In the genomic region with DNA sequence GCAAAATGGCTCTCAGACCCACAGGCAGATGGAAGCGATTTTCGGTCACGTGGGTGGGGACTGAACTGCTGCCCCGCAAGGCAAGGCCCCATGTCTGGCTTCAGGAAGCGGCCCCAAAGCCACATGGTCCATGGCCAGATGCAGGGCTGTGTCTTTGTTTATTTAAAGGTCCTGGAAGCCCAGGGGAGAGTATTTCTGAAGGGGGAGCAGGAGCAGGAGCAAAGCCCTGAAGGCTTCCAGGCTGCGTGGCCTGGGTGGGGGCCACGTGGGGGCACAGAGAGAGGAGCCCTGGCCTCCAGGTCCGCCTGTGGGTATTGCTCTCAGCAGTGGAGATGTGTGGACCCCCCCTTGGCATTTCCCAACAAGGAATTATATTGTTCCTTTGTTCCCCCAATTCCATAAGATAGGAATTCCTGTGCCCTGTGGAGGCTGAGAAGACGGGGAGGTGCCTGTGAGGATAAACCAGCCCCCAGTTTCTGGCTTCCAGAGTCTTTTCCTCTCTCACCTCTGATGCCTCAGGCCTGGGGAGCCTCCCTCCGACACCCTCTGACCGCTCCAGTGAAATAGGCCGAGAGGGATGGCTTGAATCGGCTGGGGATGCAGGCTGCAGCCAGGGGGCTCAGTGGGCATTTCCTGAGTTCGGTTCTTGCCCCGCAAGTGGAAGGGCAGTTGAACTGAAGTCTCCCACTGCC, we compare ENCODE assay signal across 13 cellular contexts.
DNase-seq lines count a peak whose midpoint lies in the region; ATAC-seq and TF ChIP-seq lines count a peak whose summit lies in the region.
"Had no signal": no experiment of that assay in that cellular context is flagged by ENCODE, and none has a peak within 500 bp of the region (broad histone marks: within the 10 kb centered on the region; RNA-seq: fewer than 3 reads in every experiment).

No MANE protein-coding gene starts in this region.

- no peaks in the 10 kb centered on the region for H3K27me3 Mint-ChIP-seq in activated T-cell treated with anti-CD3 and anti-CD28 coated beads, Interleukin-2, amount 50 U/mL, for 72 hours (ENCODE audit: low read depth)
- no peaks in the 10 kb centered on the region for H3K27me3 Mint-ChIP-seq in WTC11 (ENCODE audit: low read depth)
- H3K27me3 Mint-ChIP-seq in stimulated activated naive CD8-positive, alpha-beta T cell treated with anti-CD3 and anti-CD28 coated beads, Interleukin-15, amount 100 ng/mL, for 72 hours, result no peaks in the 10 kb centered on the region
- H3K27me3 Mint-ChIP-seq: memory B cell had no signal

- H3K4me1 ChIP-seq in gastroesophageal sphincter, result peaks cover 22 to 89% (median 60%) of the 10 kb centered on the region in 3 donors

- TF ChIP-seq POLR2A in gastroesophageal sphincter (IDR thresholded peaks at IDR 0.05), result no peak

- ATAC-seq in activated T-cell treated with anti-CD3 and anti-CD28 coated beads, Interleukin-2, amount 50 U/mL, for 72 hours (replicated peaks in 1 of 2), result no peak
- ATAC-seq in WTC11 (peak; percentile 31), gastroesophageal sphincter (no peak), HG03175 (IDR thresholded peaks at IDR 0.05; ENCODE audit: unreplicated experiment) (no peak)
- ATAC-seq in stimulated activated naive CD8-positive, alpha-beta T cell treated with anti-CD3 and anti-CD28 coated beads, Interleukin-15, amount 100 ng/mL, for 72 hours, result peak; percentile 9

- H3K27me3 ChIP-seq in gastroesophageal sphincter, result no peaks in the 10 kb centered on the region
- H3K27me3 ChIP-seq: thyroid gland had no signal

- POLR2A ChIA-PET in WTC11 (lab: Charles Lee), result no interaction called here

- peaks cover 0 to 26% of the 10 kb centered on the region in 2 donors for H3K36me3 ChIP-seq in gastroesophageal sphincter

- CTCF ChIA-PET in WTC11 (lab: Charles Lee), result interaction anchor here (1.3 to 3.4 kb wide), 2 partner anchors 50 kb away, joined by 9 to 11 read pairs; no protein-coding TSS in a partner anchor

- H3K27ac Mint-ChIP-seq in activated T-cell treated with anti-CD3 and anti-CD28 coated beads, Interleukin-2, amount 50 U/mL, for 72 hours, result peak overlapping the region; percentile 19
- peak overlapping the region; percentile 85 for H3K27ac Mint-ChIP-seq in WTC11
- H3K27ac Mint-ChIP-seq in stimulated activated naive CD8-positive, alpha-beta T cell treated with anti-CD3 and anti-CD28 coated beads, Interleukin-15, amount 100 ng/mL, for 72 hours, result peak overlapping the region; percentile 86 to 94

- WGBS in gastroesophageal sphincter (ENCODE audit: low coverage in 1 of 2), 2 donors, result 20 to 79% methylated on average over 2 to 3 of the region's 15 CpGs

- H3K36me3 Mint-ChIP-seq in activated T-cell treated with anti-CD3 and anti-CD28 coated beads, Interleukin-2, amount 50 U/mL, for 72 hours (ENCODE audit: insufficient read depth in 2 of 2), result peaks cover 5 to 19% of the 10 kb centered on the region in 2 donors
- no peaks in the 10 kb centered on the region; the same call in none of the 2 replicates for H3K36me3 Mint-ChIP-seq in WTC11

- no peaks in the 10 kb centered on the region for H3K9me3 ChIP-seq in gastroesophageal sphincter
- H3K9me3 ChIP-seq: thyroid gland had no signal

- H3K27ac ChIP-seq in gastroesophageal sphincter, result peak overlapping the region; percentile 21 to 94 (median 89)

- H3K4me3 Mint-ChIP-seq in activated T-cell treated with anti-CD3 and anti-CD28 coated beads, Interleukin-2, amount 50 U/mL, for 72 hours, result no peak overlapping the region
- H3K4me3 Mint-ChIP-seq in WTC11, result no peak overlapping the region
- H3K4me3 Mint-ChIP-seq in stimulated activated naive CD8-positive, alpha-beta T cell treated with anti-CD3 and anti-CD28 coated beads, Interleukin-15, amount 100 ng/mL, for 72 hours, result peak overlapping the region; percentile 12 to 72
- H3K4me3 Mint-ChIP-seq: memory B cell had no signal

- no peak for TF ChIP-seq EP300 in gastroesophageal sphincter (IDR thresholded peaks at IDR 0.05)

- no peaks in the 10 kb centered on the region for H3K9me3 Mint-ChIP-seq in activated T-cell treated with anti-CD3 and anti-CD28 coated beads, Interleukin-2, amount 50 U/mL, for 72 hours
- no peaks in the 10 kb centered on the region for H3K9me3 Mint-ChIP-seq in WTC11
- H3K9me3 Mint-ChIP-seq in stimulated activated naive CD8-positive, alpha-beta T cell treated with anti-CD3 and anti-CD28 coated beads, Interleukin-15, amount 100 ng/mL, for 72 hours, result no peaks in the 10 kb centered on the region
- H3K9me3 Mint-ChIP-seq: memory B cell had no signal

- H3K4me1 Mint-ChIP-seq in activated T-cell treated with anti-CD3 and anti-CD28 coated beads, Interleukin-2, amount 50 U/mL, for 72 hours (ENCODE audit: low read depth), result peaks cover 53% of the 10 kb centered on the region
- H3K4me1 Mint-ChIP-seq in WTC11, result peaks cover 56% of the 10 kb centered on the region
- H3K4me1 Mint-ChIP-seq in stimulated activated naive CD8-positive, alpha-beta T cell treated with anti-CD3 and anti-CD28 coated beads, Interleukin-15, amount 100 ng/mL, for 72 hours, result peaks cover 71% of the 10 kb centered on the region

- no peak for TF ChIP-seq CTCF in WTC11 (IDR thresholded peaks at IDR 0.05)
- TF ChIP-seq CTCF in gastroesophageal sphincter (IDR thresholded peaks at IDR 0.05), result peak in 1 of 4 experiments; percentile 17

- no peak for DNase-seq in activated T-cell treated with anti-CD3 and anti-CD28 coated beads, Interleukin-2, amount 50 U/mL, for 72 hours
- no peak for DNase-seq in activated T-cell treated with anti-CD3 and anti-CD28 coated beads, Interleukin-2, amount 50 U/mL, for 1 hour
- DNase-seq in WTC11 (ENCODE audit: low spot score) (no peak), NCI-H446 treated with DMSO at 0.1 percent for 48 hours (lab: John Stamatoyannopoulos, UW) (no peak), GOT3 (lab: John Stamatoyannopoulos, UW) (no peak)
- DNase-seq in stimulated activated naive CD8-positive, alpha-beta T cell treated with anti-CD3 and anti-CD28 coated beads, Interleukin-15, amount 100 ng/mL, for 72 hours, result no peak
- DNase-seq: ACHN, caudate nucleus, NCI-H2029, thyroid gland had no signal

- no peak overlapping the region for H3K4me3 ChIP-seq in gastroesophageal sphincter
- H3K4me3 ChIP-seq: thyroid gland had no signal

TF ChIP-seq in WTC11, 78 proteins besides CTCF, POLR2A, EP300 and RAD21:
- no peak for TF ChIP-seq GTF2I (CRISPR knock-in tag; conservative IDR thresholded peaks at IDR 0.05)
- TF ChIP-seq, protein P1, sequence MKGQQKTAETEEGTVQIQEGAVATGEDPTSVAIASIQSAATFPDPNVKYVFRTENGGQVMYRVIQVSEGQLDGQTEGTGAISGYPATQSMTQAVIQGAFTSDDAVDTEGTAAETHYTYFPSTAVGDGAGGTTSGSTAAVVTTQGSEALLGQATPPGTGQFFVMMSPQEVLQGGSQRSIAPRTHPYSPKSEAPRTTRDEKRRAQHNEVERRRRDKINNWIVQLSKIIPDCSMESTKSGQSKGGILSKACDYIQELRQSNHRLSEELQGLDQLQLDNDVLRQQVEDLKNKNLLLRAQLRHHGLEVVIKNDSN (CRISPR knock-in tag; IDR thresholded peaks at IDR 0.05), result peak; percentile 50
- TF ChIP-seq, protein P2, sequence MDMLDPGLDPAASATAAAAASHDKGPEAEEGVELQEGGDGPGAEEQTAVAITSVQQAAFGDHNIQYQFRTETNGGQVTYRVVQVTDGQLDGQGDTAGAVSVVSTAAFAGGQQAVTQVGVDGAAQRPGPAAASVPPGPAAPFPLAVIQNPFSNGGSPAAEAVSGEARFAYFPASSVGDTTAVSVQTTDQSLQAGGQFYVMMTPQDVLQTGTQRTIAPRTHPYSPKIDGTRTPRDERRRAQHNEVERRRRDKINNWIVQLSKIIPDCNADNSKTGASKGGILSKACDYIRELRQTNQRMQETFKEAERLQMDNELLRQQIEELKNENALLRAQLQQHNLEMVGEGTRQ (CRISPR knock-in tag; IDR thresholded peaks at IDR 0.05), result peak; percentile 58
- TF ChIP-seq GRHL2 (CRISPR knock-in tag; IDR thresholded peaks at IDR 0.05; ENCODE audit: insufficient replicate concordance, severe bottlenecking), result no peak

Comparison
In these comparisons a context has a peak if more than half of its experiments do, and no peak if none do; other contexts are left out.
1. ATAC-seq: peak in WTC11 (single experiment) and stimulated activated naive CD8-positive, alpha-beta T cell treated with anti-CD3 and anti-CD28 coated beads, Interleukin-15, amount 100 ng/mL, for 72 hours (single experiment); none in activated T-cell treated with anti-CD3 and anti-CD28 coated beads, Interleukin-2, amount 50 U/mL, for 72 hours (0 of 2), gastroesophageal sphincter (single experiment) and HG03175 (single experiment).
2. H3K27ac Mint-ChIP-seq: peak in every context shown above with its lines; median percentile 90 in stimulated activated naive CD8-positive, alpha-beta T cell treated with anti-CD3 and anti-CD28 coated beads, Interleukin-15, amount 100 ng/mL, for 72 hours; 85 in WTC11; 19 in activated T-cell treated with anti-CD3 and anti-CD28 coated beads, Interleukin-2, amount 50 U/mL, for 72 hours.
3. H3K4me3 Mint-ChIP-seq: peak in stimulated activated naive CD8-positive, alpha-beta T cell treated with anti-CD3 and anti-CD28 coated beads, Interleukin-15, amount 100 ng/mL, for 72 hours (2 of 2); none in activated T-cell treated with anti-CD3 and anti-CD28 coated beads, Interleukin-2, amount 50 U/mL, for 72 hours (0 of 2) and WTC11 (single experiment).